In the genomic region with DNA sequence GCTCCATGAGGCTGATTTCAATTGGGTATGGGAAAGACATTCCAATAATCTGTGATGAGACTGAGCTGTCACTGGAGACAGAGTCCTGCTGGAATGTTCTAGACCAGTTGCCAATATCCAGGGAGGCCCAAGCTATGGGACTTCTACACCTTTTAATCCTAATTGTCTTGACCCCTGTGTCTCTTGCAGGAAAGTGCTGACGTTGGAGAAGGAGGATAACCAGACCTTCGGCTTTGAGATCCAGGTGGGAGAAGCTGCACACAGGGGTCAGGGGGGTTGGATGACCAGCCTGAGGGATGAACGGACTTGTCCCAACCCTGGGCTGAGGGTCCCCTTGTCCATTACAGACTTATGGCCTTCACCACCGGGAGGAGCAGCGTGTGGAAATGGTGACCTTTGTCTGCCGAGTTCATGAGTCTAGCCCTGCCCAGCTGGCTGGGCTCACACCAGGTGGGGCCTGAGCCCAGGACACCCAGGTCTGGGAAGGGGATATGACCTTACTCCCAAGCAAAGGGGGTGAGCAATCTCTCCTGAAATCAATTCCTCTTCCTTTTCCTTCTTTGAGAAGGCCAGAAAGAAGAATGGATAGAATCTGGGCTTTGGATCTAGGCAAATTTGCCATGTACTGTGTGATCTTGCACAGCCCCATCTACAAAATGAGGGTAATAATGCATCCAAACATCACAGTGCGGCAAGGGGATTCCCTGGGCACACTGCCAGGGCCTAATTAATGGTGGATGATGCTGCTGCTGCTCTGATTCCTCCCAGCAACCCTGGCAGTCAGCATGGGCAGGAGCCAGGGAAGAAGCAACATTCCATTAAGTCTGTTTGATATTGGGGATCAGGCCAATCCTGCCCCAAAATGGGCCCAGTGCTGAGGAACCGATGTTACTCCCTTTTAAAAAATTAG, we compare ENCODE assay signal across 10 cellular contexts. TPM values are rescaled to one million over a fixed set of nuclear protein-coding genes. Genes with fewer than 3 reads are reported as not detected.
DNase-seq lines count a peak whose midpoint lies in the region; ATAC-seq and TF ChIP-seq lines count a peak whose summit lies in the region.
"Had no signal": no experiment of that assay in that cellular context is flagged by ENCODE, and none has a peak within 500 bp of the region (broad histone marks: within the 10 kb centered on the region; RNA-seq: fewer than 3 reads in every experiment).

No MANE protein-coding gene starts in this region.

- DNase-seq in stomach (no peak), GM10248 (ENCODE audit: extremely low spot score) (no peak), HPDE6-E6E7 (ENCODE audit: extremely low spot score) (no peak)
- DNase-seq: activated T-cell treated with anti-CD3 and anti-CD28 coated beads, Interleukin-2, amount 50 U/mL, for 24 hours; stimulated activated CD4-positive, alpha-beta T cell treated with anti-CD3 and anti-CD28 coated beads, Interleukin-12 subunit alpha, Interleukin-12 subunit beta, amount 100 ng/mL, for 4 hours had no signal

- TF ChIP-seq EP300 in stomach (IDR thresholded peaks at IDR 0.05) = no peak

- no peak for TF ChIP-seq CTCF in stomach (IDR thresholded peaks at IDR 0.05)
- no peak for TF ChIP-seq CTCF in GM10248 (IDR thresholded peaks at IDR 0.05; ENCODE audit: control extremely low read depth, extremely low read depth, low read depth, missing control alignments)

- no peak for ATAC-seq in GM21423 (IDR thresholded peaks at IDR 0.05; ENCODE audit: unreplicated experiment)
- ATAC-seq in GM19452 (IDR thresholded peaks at IDR 0.05; ENCODE audit: unreplicated experiment) = no peak

- H3K4me1 ChIP-seq in HUES64 (ENCODE audit: insufficient read depth, low read length) (peaks cover 17% of the 10 kb centered on the region), stomach (peaks cover 24 to 63% (median 40%) of the 10 kb centered on the region in 4 donors)

- CTCF ChIA-PET in GM10248 (lab: Yijun Ruan, JAX) = interaction anchor here (0.9 to 32.6 kb wide), 5 partner anchors 8 to 107 kb away, joined by 3 to 870 read pairs (median 8); a partner anchor contains a TSS

- H3K4me3 ChIP-seq in HUES64 (ENCODE audit: low read length) = peak overlapping the region; percentile 12; the same call in 1 of the 2 replicates
- H3K4me3 ChIP-seq in stomach = peak overlapping the region in 2 of 4 donors; percentile 3 to 62

- H3K27me3 ChIP-seq in HUES64 (ENCODE audit: insufficient read depth, low read length) = peaks cover 57% of the 10 kb centered on the region
- no peaks in the 10 kb centered on the region for H3K27me3 ChIP-seq in layer of hippocampus (ENCODE audit: control insufficient read depth, insufficient read depth, low read length)
- H3K27me3 ChIP-seq in stomach = peaks cover 0 to 42% (median 19%) of the 10 kb centered on the region in 3 donors

- H3K9ac ChIP-seq in HUES64 (ENCODE audit: low read depth, low read length) = peak overlapping the region; percentile 22; the same call in 1 of the 2 replicates

- intact Hi-C loops in stomach (cut with DNase I; ENCODE audit: low total_unique reads) = no loop called here

- WGBS in HUES64 = 83% methylated on average over 8 of the region's 8 CpGs
- 56 to 67% (median 63%) methylated on average over 5 to 8 of the region's 8 CpGs for WGBS in stomach, 5 donors

- H3K36me3 ChIP-seq in HUES64 (ENCODE audit: insufficient read depth, low read length) (peaks cover 3% of the 10 kb centered on the region; the same call in 1 of the 2 replicates), stomach (peaks cover 0 to 38% (median 24%) of the 10 kb centered on the region in 4 donors)

- H3K9me3 ChIP-seq in HUES64 (ENCODE audit: insufficient read depth, low read depth, low read length) = no peaks in the 10 kb centered on the region
- H3K9me3 ChIP-seq in stomach = no peaks in the 10 kb centered on the region

- TF ChIP-seq POLR2A in stomach (IDR thresholded peaks at IDR 0.05) = no peak

- peak overlapping the region; percentile 63; the same call in 1 of the 2 replicates for H3K27ac ChIP-seq in HUES64 (ENCODE audit: low read depth, low read length)
- peak overlapping the region; percentile 92 for H3K27ac ChIP-seq in angular gyrus (ENCODE audit: low read depth, low read length)
- peak overlapping the region; percentile 90 for H3K27ac ChIP-seq in layer of hippocampus (ENCODE audit: low read depth, low read length)
- peak overlapping the region; percentile 34 to 87 (median 75) for H3K27ac ChIP-seq in stomach

- POLR2A ChIA-PET in GM10248 (lab: Yijun Ruan, JAX) = no interaction called here

RNA-seq across cellular contexts. Expression of a gene that starts 4.2 kb away (rescaled TPM):
- polyA plus RNA-seq in HUES64 (2013, experiment 1 of 2) = 3.0 TPM
- 3.4 TPM for polyA plus RNA-seq in HUES64 (2013, experiment 2 of 2)
- 10 to 100 TPM in 2 of 5 donors, 1 to 10 TPM in 2, not detected in 1; 2.7 to 61.3 (median 16.6) TPM for total RNA-seq in stomach
- polyA plus RNA-seq in stomach = 10 to 100 TPM in 2 of 3 donors, 1 to 10 TPM in 1; 6.4 to 17.0 (median 16.3) TPM

RNA-seq across cellular contexts. Expression of a gene that starts 40.3 kb away (rescaled TPM):
- polyA plus RNA-seq in HUES64 (2013, experiment 1 of 2) = 10.8 TPM
- 15.4 TPM for polyA plus RNA-seq in HUES64 (2013, experiment 2 of 2)
- total RNA-seq in stomach = 100 to 1,000 TPM in 3 of 5 donors, 10 to 100 TPM in 2; 29.4 to 384 (median 230) TPM
- polyA plus RNA-seq in stomach = 10 to 100 TPM; 41.3 to 65.5 (median 55.0) TPM

RNA-seq across cellular contexts. Expression of a gene that starts 58.8 kb away (rescaled TPM):
- polyA plus RNA-seq in HUES64 (2013, experiment 1 of 2) = 25.8 TPM
- 27.5 TPM for polyA plus RNA-seq in HUES64 (2013, experiment 2 of 2)
- total RNA-seq in stomach = 100 to 1,000 TPM in 1 of 5 donors, 10 to 100 TPM in 3, 1 to 10 TPM in 1; 7.6 to 105 (median 36.5) TPM
- polyA plus RNA-seq in stomach = 10 to 100 TPM; 36.8 to 80.3 (median 67.1) TPM

RNA-seq across cellular contexts. Expression of a gene that starts 59.4 kb away (rescaled TPM):
- polyA plus RNA-seq in HUES64 (2013, experiment 1 of 2) = 11.8 TPM
- polyA plus RNA-seq in HUES64 (2013, experiment 2 of 2) = 14.5 TPM
- 10 to 100 TPM; 23.9 to 53.1 (median 31.3) TPM for total RNA-seq in stomach
- polyA plus RNA-seq in stomach = 1 to 10 TPM; 8.3 to 9.5 (median 9.1) TPM
